1 cellular context compared by ENCODE assay signal in genomic region chr6:6199678-6200077, GRCh38.
TF ChIP-seq lines count a peak whose summit lies in the region.

No MANE protein-coding gene starts in this region.

TF ChIP-seq in GM23338, 12 proteins besides CTCF, POLR2A, EP300 and RAD21 (continued from another document):
- TF ChIP-seq ZNF462 (CRISPR knock-in tag; IDR thresholded peaks at IDR 0.05), result no peak
